Comparison of ENCODE assay signal across 10 cellular contexts in the genomic region with DNA sequence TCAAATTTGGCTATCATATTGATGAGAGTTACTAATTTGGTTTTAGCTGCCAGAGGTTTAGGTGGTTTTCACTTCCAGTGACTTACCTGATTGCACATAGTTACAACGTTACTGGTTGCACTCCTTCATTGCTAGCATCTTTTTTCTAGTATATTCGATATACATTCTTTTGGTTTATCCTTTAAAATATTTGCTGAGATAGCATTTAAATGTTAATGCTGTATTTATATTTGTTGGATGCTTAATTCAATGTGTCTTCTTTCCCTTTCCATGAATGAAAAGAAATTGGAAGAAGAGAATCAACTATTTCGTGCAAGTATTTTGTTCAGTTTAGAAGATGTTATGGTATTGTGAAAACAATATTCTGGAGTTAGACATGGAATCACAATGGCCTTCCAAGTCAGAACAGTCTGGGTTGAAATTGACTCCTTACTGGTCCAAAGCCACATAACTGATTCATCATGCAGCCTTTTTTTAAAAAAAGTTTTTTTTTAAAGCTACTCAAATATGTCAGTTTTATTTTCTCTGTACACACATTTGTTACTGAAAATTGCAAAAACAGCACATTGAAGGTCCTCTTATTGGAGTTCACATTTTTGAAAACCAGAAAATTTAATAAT. TPM values are rescaled to one million over a fixed set of nuclear protein-coding genes. Genes with fewer than 3 reads are reported as not detected.
DNase-seq lines count a peak whose midpoint lies in the region; ATAC-seq and TF ChIP-seq lines count a peak whose summit lies in the region.
"Had no signal": no experiment of that assay in that cellular context is flagged by ENCODE, and none has a peak within 500 bp of the region (broad histone marks: within the 10 kb centered on the region; RNA-seq: fewer than 3 reads in every experiment).

No MANE protein-coding gene starts in this region.

- POLR2A ChIA-PET in activated CD4-positive, alpha-beta memory T cell treated with anti-CD3 and anti-CD28 coated beads, Interleukin-2, amount 10 ng/mL, durations not matched to agents 7 days and 5 days (lab: Charles Lee): no interaction called here

- peak overlapping the region; percentile 99 for H3K27ac ChIP-seq in hepatocyte

- WGBS in hepatocyte (ENCODE audit: low lambda C conversion rate, missing lambda C conversion rate): 65% methylated on average over 3 of the region's 3 CpGs

- no peak overlapping the region for H3K4me3 ChIP-seq in hepatocyte

- no peaks in the 10 kb centered on the region for H3K9me3 Mint-ChIP-seq in activated T-cell treated with anti-CD3 and anti-CD28 coated beads, Interleukin-2, amount 50 U/mL, for 72 hours
- H3K9me3 Mint-ChIP-seq in activated T-helper 17 cell treated with anti-CD3 and anti-CD28 coated beads, Interleukin-2, amount 50 U/mL, for 72 hours: no peaks in the 10 kb centered on the region
- H3K9me3 Mint-ChIP-seq in activated CD4-positive, alpha-beta memory T cell treated with anti-CD3 and anti-CD28 coated beads, Interleukin-2, amount 10 ng/mL, durations not matched to agents 7 days and 5 days: no peaks in the 10 kb centered on the region

- peak overlapping the region; percentile 79 for H3K4me2 ChIP-seq in hepatocyte

- peaks cover 3 to 8% of the 10 kb centered on the region in 2 donors for H3K36me3 Mint-ChIP-seq in activated T-cell treated with anti-CD3 and anti-CD28 coated beads, Interleukin-2, amount 50 U/mL, for 72 hours (ENCODE audit: insufficient read depth in 2 of 2)
- peaks cover 26% of the 10 kb centered on the region for H3K36me3 Mint-ChIP-seq in activated T-helper 17 cell treated with anti-CD3 and anti-CD28 coated beads, Interleukin-2, amount 50 U/mL, for 72 hours (ENCODE audit: low read depth)
- H3K36me3 Mint-ChIP-seq in activated CD4-positive, alpha-beta memory T cell treated with anti-CD3 and anti-CD28 coated beads, Interleukin-2, amount 10 ng/mL, durations not matched to agents 7 days and 5 days (ENCODE audit: low read depth): peaks cover 12% of the 10 kb centered on the region

- CTCF ChIA-PET in activated CD4-positive, alpha-beta memory T cell treated with anti-CD3 and anti-CD28 coated beads, Interleukin-2, amount 10 ng/mL, durations not matched to agents 7 days and 5 days (lab: Charles Lee): no interaction called here

- H4K20me1 ChIP-seq in hepatocyte (ENCODE audit: insufficient read depth, poor library complexity, severe bottlenecking): peaks cover 53% of the 10 kb centered on the region

- peak overlapping the region; percentile 89 to 91 for H3K4me3 Mint-ChIP-seq in activated T-cell treated with anti-CD3 and anti-CD28 coated beads, Interleukin-2, amount 50 U/mL, for 72 hours
- peak overlapping the region; percentile 80 for H3K4me3 Mint-ChIP-seq in activated T-helper 17 cell treated with anti-CD3 and anti-CD28 coated beads, Interleukin-2, amount 50 U/mL, for 72 hours
- H3K4me3 Mint-ChIP-seq in activated CD4-positive, alpha-beta memory T cell treated with anti-CD3 and anti-CD28 coated beads, Interleukin-2, amount 10 ng/mL, durations not matched to agents 7 days and 5 days: no peak overlapping the region

- peak overlapping the region; percentile 33 for H3K27ac Mint-ChIP-seq in activated T-cell treated with anti-CD3 and anti-CD28 coated beads, Interleukin-2, amount 50 U/mL, for 72 hours
- no peak overlapping the region for H3K27ac Mint-ChIP-seq in activated T-helper 17 cell treated with anti-CD3 and anti-CD28 coated beads, Interleukin-2, amount 50 U/mL, for 72 hours
- H3K27ac Mint-ChIP-seq in activated CD4-positive, alpha-beta memory T cell treated with anti-CD3 and anti-CD28 coated beads, Interleukin-2, amount 10 ng/mL, durations not matched to agents 7 days and 5 days: no peak overlapping the region

- peaks cover 13% of the 10 kb centered on the region for H3K4me1 ChIP-seq in hepatocyte (ENCODE audit: insufficient read depth)

- DNase-seq in activated T-cell treated with anti-CD3 and anti-CD28 coated beads, Interleukin-2, amount 50 U/mL, for 72 hours: no peak
- DNase-seq in activated T-cell treated with anti-CD3 and anti-CD28 coated beads for 4 hours (no peak), hepatocyte (ENCODE audit: low spot score) (no peak), stromal cell of bone marrow (ENCODE audit: low read depth) (peak; percentile 63), medulla oblongata (ENCODE audit: extremely low spot score) (no peak)
- DNase-seq in activated CD4-positive, alpha-beta memory T cell treated with anti-CD3 and anti-CD28 coated beads, Interleukin-2, amount 10 ng/mL, durations not matched to agents 7 days and 5 days: no peak
- DNase-seq: activated naive CD4-positive, alpha-beta T cell had no signal

- TF ChIP-seq CTCF in hepatocyte (IDR thresholded peaks at IDR 0.05; ENCODE audit: poor library complexity): no peak

- H3K4me1 Mint-ChIP-seq in activated T-cell treated with anti-CD3 and anti-CD28 coated beads, Interleukin-2, amount 50 U/mL, for 72 hours (ENCODE audit: low read depth): peaks cover 51% of the 10 kb centered on the region
- peaks cover 17% of the 10 kb centered on the region for H3K4me1 Mint-ChIP-seq in activated T-helper 17 cell treated with anti-CD3 and anti-CD28 coated beads, Interleukin-2, amount 50 U/mL, for 72 hours
- peaks cover 27% of the 10 kb centered on the region for H3K4me1 Mint-ChIP-seq in activated CD4-positive, alpha-beta memory T cell treated with anti-CD3 and anti-CD28 coated beads, Interleukin-2, amount 10 ng/mL, durations not matched to agents 7 days and 5 days

- H3K36me3 ChIP-seq in hepatocyte (replicated peaks; ENCODE audit: insufficient read depth, low read depth): no peaks in the 10 kb centered on the region

- no peaks in the 10 kb centered on the region for H3K9me3 ChIP-seq in hepatocyte (ENCODE audit: low read depth)

- H3K9me2 ChIP-seq in hepatocyte (replicated peaks; ENCODE audit: insufficient read depth): no peaks in the 10 kb centered on the region

- no peaks in the 10 kb centered on the region for H3K27me3 ChIP-seq in hepatocyte

- peaks cover 78% of the 10 kb centered on the region for H3K79me2 ChIP-seq in hepatocyte

- no peak for ATAC-seq in activated T-cell treated with anti-CD3 and anti-CD28 coated beads, Interleukin-2, amount 50 U/mL, for 72 hours (replicated peaks in 1 of 2)
- no peak for ATAC-seq in activated T-helper 17 cell treated with anti-CD3 and anti-CD28 coated beads, Interleukin-2, amount 50 U/mL, for 72 hours (replicated peaks)
- no peak for ATAC-seq in GM21825 (IDR thresholded peaks at IDR 0.05; ENCODE audit: unreplicated experiment)
- ATAC-seq: esophagus mucosa had no signal

- H3K27me3 Mint-ChIP-seq in activated T-cell treated with anti-CD3 and anti-CD28 coated beads, Interleukin-2, amount 50 U/mL, for 72 hours (ENCODE audit: low read depth): no peaks in the 10 kb centered on the region
- no peaks in the 10 kb centered on the region for H3K27me3 Mint-ChIP-seq in activated T-helper 17 cell treated with anti-CD3 and anti-CD28 coated beads, Interleukin-2, amount 50 U/mL, for 72 hours
- no peaks in the 10 kb centered on the region for H3K27me3 Mint-ChIP-seq in activated CD4-positive, alpha-beta memory T cell treated with anti-CD3 and anti-CD28 coated beads, Interleukin-2, amount 10 ng/mL, durations not matched to agents 7 days and 5 days

- H2AFZ ChIP-seq in hepatocyte: no peak overlapping the region

RNA-seq across cellular contexts. Expression of a gene that starts 2.2 kb away (rescaled TPM):
- 10 to 100 TPM; 27.8 to 28.2 TPM for total RNA-seq in activated T-cell treated with anti-CD3 and anti-CD28 coated beads, Interleukin-2, amount 50 U/mL, for 72 hours
- total RNA-seq in activated T-helper 17 cell treated with anti-CD3 and anti-CD28 coated beads, Interleukin-2, amount 50 U/mL, for 72 hours: 10 to 100 TPM; 22.3 to 26.5 TPM
- 119 and 145 TPM in 2 replicates for total RNA-seq in hepatocyte
- polyA plus RNA-seq in hepatocyte: 46.7 and 59.8 TPM in 2 replicates
- 10 to 100 TPM; 38.4 to 42.2 TPM for total RNA-seq in activated CD4-positive, alpha-beta memory T cell treated with anti-CD3 and anti-CD28 coated beads, Interleukin-2, amount 10 ng/mL, durations not matched to agents 7 days and 5 days
